3 cellular contexts compared by ENCODE assay signal in genomic region chr2:15657759-15658158, GRCh38.
"Had no signal": no experiment of that assay in that cellular context is flagged by ENCODE, and none has a peak within 500 bp of the region (broad histone marks: within the 10 kb centered on the region; RNA-seq: fewer than 3 reads in every experiment).

No MANE protein-coding gene starts in this region.

- DNase-seq: GDM1, GF-D8 had no signal

- H3K4me3 ChIP-seq: GM12878 had no signal

- ATAC-seq: GM12878 had no signal
